ENCODE assay signal across 16 cellular contexts in the genomic region with DNA sequence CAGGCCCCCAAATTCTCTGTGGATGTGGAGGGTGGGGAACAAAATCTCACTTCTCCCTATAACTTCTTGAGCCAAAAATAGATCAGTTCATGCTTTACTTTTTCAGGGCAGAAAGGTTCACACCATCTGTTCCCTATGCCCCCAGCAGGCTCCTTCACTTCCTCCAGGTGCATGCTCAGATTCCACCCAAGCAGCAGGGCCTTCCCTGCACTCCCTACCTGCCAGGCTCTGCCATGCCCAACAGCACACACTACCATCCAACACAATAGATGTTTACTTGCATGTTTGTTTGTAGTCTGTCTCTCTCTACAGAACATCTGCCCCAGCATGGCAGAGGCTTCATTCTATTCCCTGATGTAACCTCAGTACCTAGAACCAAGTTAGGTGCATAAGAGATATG. TPM values are rescaled to one million over a fixed set of nuclear protein-coding genes. Genes with fewer than 3 reads are reported as not detected.
"Had no signal": no experiment of that assay in that cellular context is flagged by ENCODE, and none has a peak within 500 bp of the region (broad histone marks: within the 10 kb centered on the region; RNA-seq: fewer than 3 reads in every experiment).

No MANE protein-coding gene starts in this region.

- H3K27ac Mint-ChIP-seq: activated naive CD4-positive, alpha-beta T cell treated with anti-CD3 and anti-CD28 coated beads, Interleukin-2, amount 50 U/mL, for 72 hours; activated T-cell treated with anti-CD3 and anti-CD28 coated beads, Interleukin-2, amount 50 U/mL, for 24 hours; activated T-helper 17 cell treated with anti-CD3 and anti-CD28 coated beads, Interleukin-2, amount 50 U/mL, for 72 hours; brain; naive B cell; stimulated activated naive CD8-positive, alpha-beta T cell treated with anti-CD3 and anti-CD28 coated beads, Interleukin-15, amount 100 ng/mL, for 72 hours had no signal

- H3K4me1 Mint-ChIP-seq: activated T-helper 17 cell treated with anti-CD3 and anti-CD28 coated beads, Interleukin-2, amount 50 U/mL, for 72 hours; naive B cell; stimulated activated naive CD8-positive, alpha-beta T cell treated with anti-CD3 and anti-CD28 coated beads, Interleukin-15, amount 100 ng/mL, for 72 hours had no signal

- H3K9ac ChIP-seq: parathyroid adenoma had no signal

- H3K36me3 ChIP-seq: lower lobe of right lung, tibial nerve had no signal

- H3K27me3 Mint-ChIP-seq: activated T-cell treated with anti-CD3 and anti-CD28 coated beads, Interleukin-2, amount 50 U/mL, for 24 hours; activated T-helper 17 cell treated with anti-CD3 and anti-CD28 coated beads, Interleukin-2, amount 50 U/mL, for 72 hours; brain; naive B cell; stimulated activated naive CD8-positive, alpha-beta T cell treated with anti-CD3 and anti-CD28 coated beads, Interleukin-15, amount 100 ng/mL, for 72 hours had no signal

- H3K27ac ChIP-seq: lower lobe of right lung, parathyroid adenoma, tibial nerve had no signal

- H3K27me3 ChIP-seq: tibial nerve had no signal

- ATAC-seq: activated naive CD4-positive, alpha-beta T cell treated with anti-CD3 and anti-CD28 coated beads, Interleukin-2, amount 50 U/mL, for 72 hours; activated T-helper 17 cell treated with anti-CD3 and anti-CD28 coated beads, Interleukin-2, amount 50 U/mL, for 72 hours; left lobe of liver; lower lobe of right lung; stimulated activated naive CD8-positive, alpha-beta T cell treated with anti-CD3 and anti-CD28 coated beads, Interleukin-15, amount 100 ng/mL, for 72 hours had no signal

- DNase-seq: activated CD8-positive, alpha-beta memory T cell treated with anti-CD3 and anti-CD28 coated beads for 24 hours; activated CD8-positive, alpha-beta memory T cell treated with anti-CD3 and anti-CD28 coated beads, Interleukin-2, amount 50 U/mL, for 4 hours; activated T-cell treated with anti-CD3 and anti-CD28 coated beads, Interleukin-2, amount 50 U/mL, for 24 hours; aorta; foreskin fibroblast; kidney; lower lobe of right lung; naive B cell; nucleus accumbens; stimulated activated naive CD8-positive, alpha-beta T cell treated with anti-CD3 and anti-CD28 coated beads, Interleukin-15, amount 100 ng/mL, for 72 hours had no signal

- H3K4me3 Mint-ChIP-seq: activated T-cell treated with anti-CD3 and anti-CD28 coated beads, Interleukin-2, amount 50 U/mL, for 24 hours; activated T-helper 17 cell treated with anti-CD3 and anti-CD28 coated beads, Interleukin-2, amount 50 U/mL, for 72 hours; brain; naive B cell; stimulated activated naive CD8-positive, alpha-beta T cell treated with anti-CD3 and anti-CD28 coated beads, Interleukin-15, amount 100 ng/mL, for 72 hours had no signal

- H3K4me3 ChIP-seq: lower lobe of right lung, tibial nerve had no signal

- H3K4me1 ChIP-seq: lower lobe of right lung, parathyroid adenoma, tibial nerve had no signal

- H2AFZ ChIP-seq: parathyroid adenoma had no signal

RNA-seq across cellular contexts. Expression of a gene that starts 43.3 kb away (rescaled TPM):
- total RNA-seq: activated naive CD4-positive, alpha-beta T cell treated with anti-CD3 and anti-CD28 coated beads, Interleukin-2, amount 50 U/mL, for 72 hours had no signal
